In the genomic region with DNA sequence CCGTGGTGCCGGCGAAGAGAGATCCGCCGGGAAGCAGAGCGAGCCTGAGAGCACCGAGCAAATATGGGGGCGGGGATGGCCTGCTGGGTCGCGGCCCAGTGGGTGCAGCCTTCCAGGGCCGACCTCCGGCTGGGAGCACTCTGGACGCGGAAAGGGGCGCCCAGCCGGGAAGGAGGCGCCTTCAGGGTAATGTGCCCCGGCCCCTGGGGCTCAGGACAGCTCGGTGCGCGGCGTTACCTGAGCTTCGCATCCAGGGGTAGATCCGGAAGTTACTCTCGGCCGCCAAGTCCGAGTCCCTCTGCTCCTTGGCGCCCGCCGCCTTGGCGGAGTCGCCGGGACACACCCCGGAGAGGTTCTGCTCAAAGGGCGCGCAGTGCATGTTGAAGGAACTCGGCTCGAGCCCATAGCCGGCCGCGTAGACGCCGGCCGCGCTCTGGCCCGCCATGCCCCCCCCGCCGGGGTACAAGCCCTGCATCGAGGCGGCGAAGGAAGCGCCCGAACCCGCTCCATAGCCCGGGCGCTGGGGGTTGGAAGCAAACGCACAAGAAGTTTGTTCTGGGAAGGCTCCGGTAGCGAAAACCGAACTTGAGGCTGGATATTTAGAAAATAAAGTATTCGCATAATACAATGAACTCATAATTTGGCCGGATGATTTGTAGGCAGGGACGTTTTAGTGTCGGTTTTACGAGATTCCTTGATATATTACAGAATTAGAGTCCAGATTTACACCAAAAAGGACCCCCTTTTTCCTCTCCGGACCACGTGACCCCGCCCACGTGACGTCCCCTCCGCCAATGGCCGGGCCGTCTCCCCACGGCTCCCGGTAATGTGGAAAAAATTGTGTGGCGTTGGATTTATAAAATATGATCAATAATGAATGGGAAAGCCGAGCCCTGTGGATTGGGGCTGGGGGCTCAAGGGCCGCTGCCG, we compare ENCODE assay signal across 1 cellular context.
TF ChIP-seq lines count a peak whose summit lies in the region.

A gene (minus strand): TSS at position 736 of the 930 bp plus-strand sequence. CDS start 99 bp downstream, at position 637.

TF ChIP-seq in liver, 16 proteins besides CTCF, POLR2A, EP300 and RAD21 (continued from another document):
- TF ChIP-seq, protein P1, sequence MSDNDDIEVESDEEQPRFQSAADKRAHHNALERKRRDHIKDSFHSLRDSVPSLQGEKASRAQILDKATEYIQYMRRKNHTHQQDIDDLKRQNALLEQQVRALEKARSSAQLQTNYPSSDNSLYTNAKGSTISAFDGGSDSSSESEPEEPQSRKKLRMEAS (IDR thresholded peaks at IDR 0.05), result no peak
